Comparison of ENCODE assay signal across 31 cellular contexts in genomic region chr22:47345025-47345424, GRCh38.
"Had no signal": no experiment of that assay in that cellular context is flagged by ENCODE, and none has a peak within 500 bp of the region (broad histone marks: within the 10 kb centered on the region; RNA-seq: fewer than 3 reads in every experiment).

No MANE protein-coding gene starts in this region.

- DNase-seq: activated CD4-positive, alpha-beta memory T cell treated with anti-CD3 and anti-CD28 coated beads, Interleukin-2, amount 10 ng/mL, durations not matched to agents 7 days and 5 days; activated CD4-positive, alpha-beta T cell treated with anti-CD3 and anti-CD28 coated beads for 1 hour; activated CD4-positive, alpha-beta T cell treated with anti-CD3 and anti-CD28 coated beads for 4 hours; activated CD4-positive, alpha-beta T cell treated with anti-CD3 and anti-CD28 coated beads, Interleukin-2, amount 10 ng/mL, durations not matched to agents 7 days and 5 days; activated CD4-positive, alpha-beta T cell treated with anti-CD3 and anti-CD28 coated beads, Interleukin-2, amount 50 U/mL, for 4 hours; activated CD4-positive, CD25-positive, alpha-beta regulatory T cell; activated effector memory CD4-positive, alpha-beta T cell treated with anti-CD3 and anti-CD28 coated beads, Interleukin-2, amount 50 U/mL, for 16 hours; activated naive CD4-positive, alpha-beta T cell treated with anti-CD3 and anti-CD28 coated beads for 36 hours; activated naive CD8-positive, alpha-beta T cell treated with anti-CD3 and anti-CD28 coated beads, Interleukin-2, amount 10 ng/mL, durations not matched to agents 7 days and 5 days; activated T-cell treated with anti-CD3 and anti-CD28 coated beads, Interleukin-2, amount 50 U/mL, for 4 hours; central memory CD4-positive, alpha-beta T cell; cerebellar nuclear complex; colonic mucosa; dorsolateral prefrontal cortex; effector CD4-positive, alpha-beta T cell; effector memory CD8-positive, alpha-beta T cell; erythroblast; esophagus squamous epithelium; foreskin melanocyte; T-helper 1 cell; T-helper 2 cell had no signal

- H3K4me3 Mint-ChIP-seq: activated CD4-positive, alpha-beta memory T cell treated with anti-CD3 and anti-CD28 coated beads, Interleukin-2, amount 10 ng/mL, durations not matched to agents 7 days and 5 days; activated CD4-positive, alpha-beta T cell treated with anti-CD3 and anti-CD28 coated beads, Interleukin-2, amount 10 ng/mL, durations not matched to agents 7 days and 5 days; activated naive CD4-positive, alpha-beta T cell treated with anti-CD3 and anti-CD28 coated beads for 36 hours; activated naive CD4-positive, alpha-beta T cell treated with anti-CD3 and anti-CD28 coated beads, Interleukin-2, amount 50 U/mL, for 24 hours; activated naive CD8-positive, alpha-beta T cell treated with anti-CD3 and anti-CD28 coated beads, Interleukin-2, amount 10 ng/mL, durations not matched to agents 7 days and 5 days; activated T-cell treated with anti-CD3 and anti-CD28 coated beads, Interleukin-2, amount 50 U/mL, for 4 hours; activated T-helper 1 cell treated with anti-CD3 and anti-CD28 coated beads, Interleukin-12 subunit alpha, Interleukin-12 subunit beta, Interleukin-2, Interleukin-4 antibody, amounts not matched to agents 30 ng/mL and 10 ng/mL and 1 ng/mL, durations not matched to agents 14 hours and 24 hours and 36 hours; brain; dendritic cell treated with granulocyte-macrophage colony-stimulating factor and Interleukin-4, amounts not matched to agents 40 ng/mL and 50 ng/mL, for 4 days; effector memory CD8-positive, alpha-beta T cell had no signal

- H3K9me3 Mint-ChIP-seq: activated CD4-positive, alpha-beta T cell treated with anti-CD3 and anti-CD28 coated beads, Interleukin-2, amount 10 ng/mL, durations not matched to agents 7 days and 5 days; activated naive CD4-positive, alpha-beta T cell treated with anti-CD3 and anti-CD28 coated beads, Interleukin-2, amount 50 U/mL, for 24 hours; activated T-cell treated with anti-CD3 and anti-CD28 coated beads, Interleukin-2, amount 50 U/mL, for 4 hours; activated T-helper 1 cell treated with anti-CD3 and anti-CD28 coated beads, Interleukin-12 subunit alpha, Interleukin-12 subunit beta, Interleukin-2, Interleukin-4 antibody, amounts not matched to agents 30 ng/mL and 10 ng/mL and 1 ng/mL, durations not matched to agents 14 hours and 24 hours and 36 hours; activated T-helper 2 cell treated with anti-CD3 and anti-CD28 coated beads, Interferon-gamma antibody, Interleukin-2, Interleukin-4, amounts not matched to agents 10 μg/mL and 5 μg/mL and 100 μg/mL, durations not matched to agents 14 hours and 24 hours and 36 hours; effector memory CD8-positive, alpha-beta T cell had no signal

- H3K4me3 ChIP-seq: ascending aorta, breast epithelium, cardiac muscle cell, colonic mucosa, dorsolateral prefrontal cortex, esophagus squamous epithelium, gastroesophageal sphincter had no signal

- H3K27me3 Mint-ChIP-seq: activated CD4-positive, alpha-beta memory T cell treated with anti-CD3 and anti-CD28 coated beads, Interleukin-2, amount 10 ng/mL, durations not matched to agents 7 days and 5 days had no signal

- H3K4me1 Mint-ChIP-seq: activated CD4-positive, alpha-beta memory T cell treated with anti-CD3 and anti-CD28 coated beads, Interleukin-2, amount 10 ng/mL, durations not matched to agents 7 days and 5 days; activated CD4-positive, alpha-beta T cell treated with anti-CD3 and anti-CD28 coated beads, Interleukin-2, amount 10 ng/mL, durations not matched to agents 7 days and 5 days; activated naive CD4-positive, alpha-beta T cell treated with anti-CD3 and anti-CD28 coated beads, Interleukin-2, amount 50 U/mL, for 24 hours; activated naive CD8-positive, alpha-beta T cell treated with anti-CD3 and anti-CD28 coated beads, Interleukin-2, amount 10 ng/mL, durations not matched to agents 7 days and 5 days; brain had no signal

- ATAC-seq: activated T-cell treated with anti-CD3 and anti-CD28 coated beads, Interleukin-2, amount 50 U/mL, for 4 hours; effector memory CD8-positive, alpha-beta T cell; gastroesophageal sphincter; SK-N-SH treated with all-trans-retinoic acid at 6 μM for 48 hours had no signal

- H3K27ac Mint-ChIP-seq: activated CD4-positive, alpha-beta memory T cell treated with anti-CD3 and anti-CD28 coated beads, Interleukin-2, amount 10 ng/mL, durations not matched to agents 7 days and 5 days; activated CD4-positive, alpha-beta T cell treated with anti-CD3 and anti-CD28 coated beads, Interleukin-2, amount 10 ng/mL, durations not matched to agents 7 days and 5 days; activated naive CD4-positive, alpha-beta T cell treated with anti-CD3 and anti-CD28 coated beads for 36 hours; activated naive CD4-positive, alpha-beta T cell treated with anti-CD3 and anti-CD28 coated beads, Interleukin-2, amount 50 U/mL, for 24 hours; activated naive CD8-positive, alpha-beta T cell treated with anti-CD3 and anti-CD28 coated beads, Interleukin-2, amount 10 ng/mL, durations not matched to agents 7 days and 5 days; activated T-helper 1 cell treated with anti-CD3 and anti-CD28 coated beads, Interleukin-12 subunit alpha, Interleukin-12 subunit beta, Interleukin-2, Interleukin-4 antibody, amounts not matched to agents 30 ng/mL and 10 ng/mL and 1 ng/mL, durations not matched to agents 14 hours and 24 hours and 36 hours; activated T-helper 2 cell treated with anti-CD3 and anti-CD28 coated beads, Interferon-gamma antibody, Interleukin-2, Interleukin-4, amounts not matched to agents 10 μg/mL and 5 μg/mL and 100 μg/mL, durations not matched to agents 14 hours and 24 hours and 36 hours; brain; dendritic cell treated with granulocyte-macrophage colony-stimulating factor and Interleukin-4, amounts not matched to agents 40 ng/mL and 50 ng/mL, for 4 days; effector memory CD8-positive, alpha-beta T cell had no signal

- H3K27ac ChIP-seq: ascending aorta, breast epithelium, cardiac muscle cell, colonic mucosa, dorsolateral prefrontal cortex, esophagus squamous epithelium, gastroesophageal sphincter had no signal
